ENCODE assay signal across 13 cellular contexts in genomic region chr3:119304201-119304713, GRCh38. TPM values are rescaled to one million over a fixed set of nuclear protein-coding genes. Genes with fewer than 3 reads are reported as not detected.
DNase-seq lines count a peak whose midpoint lies in the region; ATAC-seq and TF ChIP-seq lines count a peak whose summit lies in the region.
"Had no signal": no experiment of that assay in that cellular context is flagged by ENCODE, and none has a peak within 500 bp of the region (broad histone marks: within the 10 kb centered on the region; RNA-seq: fewer than 3 reads in every experiment).

No MANE protein-coding gene starts in this region.

- peak overlapping the region; percentile 68 for H3K27ac ChIP-seq in smooth muscle cell (ENCODE audit: low read depth)
- H3K27ac ChIP-seq: ascending aorta, thyroid gland had no signal

- TF ChIP-seq CTCF in fibroblast of the aortic adventitia (IDR thresholded peaks at IDR 0.05; ENCODE audit: insufficient read depth, low read length), result no peak
- TF ChIP-seq CTCF in smooth muscle cell (IDR thresholded peaks at IDR 0.05; ENCODE audit: borderline replicate concordance, insufficient read depth, poor library complexity, severe bottlenecking), result no peak

- no peaks in the 10 kb centered on the region for H3K36me3 ChIP-seq in smooth muscle cell (ENCODE audit: low read depth)
- H3K36me3 ChIP-seq: thyroid gland had no signal

- H3K4me3 ChIP-seq in fibroblast of the aortic adventitia (ENCODE audit: low read depth, low read length), result no peak overlapping the region
- H3K4me3 ChIP-seq in smooth muscle cell, result no peak overlapping the region
- H3K4me3 ChIP-seq: ascending aorta, thyroid gland had no signal

- no peaks in the 10 kb centered on the region for H3K9me3 ChIP-seq in smooth muscle cell (replicated peaks; ENCODE audit: low read depth)
- H3K9me3 ChIP-seq: ascending aorta, thyroid gland had no signal

- no peaks in the 10 kb centered on the region for H3K27me3 ChIP-seq in smooth muscle cell (ENCODE audit: low read depth)
- H3K27me3 ChIP-seq: ascending aorta, thyroid gland had no signal

- 23% methylated on average over 1 of the region's 1 CpG for WGBS in smooth muscle cell (ENCODE audit: low lambda C conversion rate)

- no peaks in the 10 kb centered on the region for H4K20me1 ChIP-seq in smooth muscle cell (ENCODE audit: low read depth)

- H2AFZ ChIP-seq in smooth muscle cell (ENCODE audit: low read depth), result no peak overlapping the region

- DNase-seq in HCEC 1CT, result peak; percentile 69
- DNase-seq in fibroblast of the aortic adventitia (ENCODE audit: low read depth), result peak; percentile 43
- no peak for DNase-seq in smooth muscle cell (lab: John Stamatoyannopoulos, UW; ENCODE audit: unreplicated experiment)
- DNase-seq in NCI-H2196 (lab: John Stamatoyannopoulos, UW; ENCODE audit: unreplicated experiment), result no peak
- DNase-seq in NCI-H69 (lab: John Stamatoyannopoulos, UW), result no peak
- DNase-seq: activated CD4-positive, CD25-positive, alpha-beta regulatory T cell treated with anti-CD3 and anti-CD28 coated beads, Interleukin-2, amount 50 U/mL, for 72 hours; DMS53; naive B cell; thyroid gland had no signal

- peak overlapping the region; percentile 37 for H3K4me2 ChIP-seq in smooth muscle cell

- H3F3A ChIP-seq in smooth muscle cell (ENCODE audit: low read depth), result peaks cover 14% of the 10 kb centered on the region

- H3K9ac ChIP-seq in smooth muscle cell (ENCODE audit: low read depth), result no peak overlapping the region

- H3K4me1 ChIP-seq in smooth muscle cell (ENCODE audit: low read depth), result peaks cover 7% of the 10 kb centered on the region
- H3K4me1 ChIP-seq: ascending aorta had no signal

- ATAC-seq in SK-N-SH treated with all-trans-retinoic acid at 6 μM for 48 hours (peak; percentile 58), GM19455 (IDR thresholded peaks at IDR 0.05; ENCODE audit: unreplicated experiment) (no peak), HG02798 (IDR thresholded peaks at IDR 0.05; ENCODE audit: poor library complexity, unreplicated experiment) (no peak)

- peaks cover 64% of the 10 kb centered on the region for H3K79me2 ChIP-seq in smooth muscle cell (ENCODE audit: low read depth)

TF ChIP-seq in SK-N-SH treated with all-trans-retinoic acid at 6 μM for 48 hours, 23 proteins besides CTCF, POLR2A, EP300 and RAD21:
- no peak for TF ChIP-seq ZFP3 (CRISPR knock-in tag; IDR thresholded peaks at IDR 0.05)
- TF ChIP-seq CREB5 (CRISPR knock-in tag; IDR thresholded peaks at IDR 0.05; ENCODE audit: low read depth), result no peak
- no peak for TF ChIP-seq CSRNP3 (CRISPR knock-in tag; IDR thresholded peaks at IDR 0.05)
- no peak for TF ChIP-seq SNAI2 (CRISPR knock-in tag; IDR thresholded peaks at IDR 0.05)
- TF ChIP-seq PPARA (CRISPR knock-in tag; IDR thresholded peaks at IDR 0.05; ENCODE audit: borderline replicate concordance), result no peak
- no peak for TF ChIP-seq ZNF8 (CRISPR knock-in tag; IDR thresholded peaks at IDR 0.05)
- TF ChIP-seq ARNTL (CRISPR knock-in tag; IDR thresholded peaks at IDR 0.05; ENCODE audit: borderline replicate concordance, low read depth), result no peak
- TF ChIP-seq OSR1 (CRISPR knock-in tag; IDR thresholded peaks at IDR 0.05), result no peak
- TF ChIP-seq GLIS3 (CRISPR knock-in tag; IDR thresholded peaks at IDR 0.05), result no peak

RNA-seq across cellular contexts. Expression of gene ARHGAP31, which starts 10.1 kb away (rescaled TPM):
- total RNA-seq in fibroblast of the aortic adventitia (ENCODE audit: low replicate concordance), result 11.4 and 23.5 TPM in 2 replicates
- total RNA-seq in smooth muscle cell, result 10.9 and 15.4 TPM in 2 replicates
- polyA plus RNA-seq in smooth muscle cell, result 5.6 and 6.1 TPM in 2 replicates

Comparison
In these comparisons a context has a peak if more than half of its experiments do, and no peak if none do; other contexts are left out.
1. DNase-seq: peak in HCEC 1CT (single experiment) and fibroblast of the aortic adventitia (single experiment); none in smooth muscle cell (single experiment), NCI-H2196 (single experiment) and NCI-H69 (single experiment).